ENCODE assay signal across 19 cellular contexts in genomic region chr1:115495111-115495510, GRCh38.
DNase-seq lines count a peak whose midpoint lies in the region; ATAC-seq, FAIRE-seq and TF ChIP-seq lines count a peak whose summit lies in the region.
"Had no signal": no experiment of that assay in that cellular context is flagged by ENCODE, and none has a peak within 500 bp of the region (broad histone marks: within the 10 kb centered on the region; RNA-seq: fewer than 3 reads in every experiment).

No MANE protein-coding gene starts in this region.

- intact Hi-C loops in PC-3 (cut with micrococcal nuclease): loop anchor here (10.0 kb wide), 1 partner anchor 50 kb away; no protein-coding TSS in a partner anchor

- H3K79me1 ChIP-seq in trophoblast cell (ENCODE audit: low read length): peaks cover 8% of the 10 kb centered on the region

- H3K4me3 ChIP-seq in GM23248: no peak overlapping the region
- H3K4me3 ChIP-seq in PC-3 (ENCODE audit: low read length): no peak overlapping the region
- H3K4me3 ChIP-seq in keratinocyte (ENCODE audit: control insufficient read depth in 2 of 3, extremely low read depth in 1 of 3, insufficient read depth in 2 of 3, low read depth in 1 of 3, low read length in 3 of 3): no peak overlapping the region
- H3K4me3 ChIP-seq in trophoblast cell (ENCODE audit: low read depth, low read length): no peak overlapping the region
- H3K4me3 ChIP-seq in H7 (ENCODE audit: insufficient read depth, low read depth, low read length): no peak overlapping the region
- H3K4me3 ChIP-seq: K562 had no signal

- ATAC-seq in PC-3: no peak
- ATAC-seq: K562 had no signal

- no peak overlapping the region for H3K4ac ChIP-seq in trophoblast cell (ENCODE audit: low read depth, low read length)

- TF ChIP-seq CTCF in PC-3 (conservative IDR thresholded peaks at IDR 0.05; ENCODE audit: low read depth, low read length) (no peak), keratinocyte (optimal IDR thresholded peaks at IDR 0.05 in 1 of 3, IDR thresholded peaks at IDR 0.05 in 1 of 3, conservative IDR thresholded peaks at IDR 0.05 in 1 of 3; ENCODE audit: extremely low read depth in 1 of 3, insufficient read depth in 2 of 3, low read length in 3 of 3) (no peak)

- dilution Hi-C loops in keratinocyte (cut with MboI; ENCODE audit: extremely low pct_ligation_motif_present, low sequenced_read_pairs): no loop called here

- in situ Hi-C loops in GM23248 (cut with MboI): no loop called here

- peak overlapping the region; percentile 39 for H3K9ac ChIP-seq in GM23248
- no peak overlapping the region for H3K9ac ChIP-seq in PC-3 (ENCODE audit: low read length)
- H3K9ac ChIP-seq in keratinocyte (ENCODE audit: control insufficient read depth, extremely low read depth, insufficient read depth, low read length): peak overlapping the region; percentile 29
- no peak overlapping the region for H3K9ac ChIP-seq in trophoblast cell (ENCODE audit: low read length)

- H3K4me2 ChIP-seq in GM23248 (ENCODE audit: unreplicated experiment) (peak overlapping the region; percentile 6), PC-3 (ENCODE audit: low read length) (peak overlapping the region; percentile 54), keratinocyte (ENCODE audit: control insufficient read depth, extremely low read depth, insufficient read depth, low read depth, low read length) (peak overlapping the region; percentile 62), trophoblast cell (ENCODE audit: low read length) (no peak overlapping the region)

- no peak overlapping the region for H2AFZ ChIP-seq in GM23248
- 0 out of 2 replicates have a peak overlapping the region, but pooled peaks have one; percentile 1 for H2AFZ ChIP-seq in PC-3 (ENCODE audit: low read length)
- no peak overlapping the region for H2AFZ ChIP-seq in keratinocyte (ENCODE audit: control insufficient read depth, low read length)
- no peak overlapping the region for H2AFZ ChIP-seq in trophoblast cell (ENCODE audit: insufficient read depth, low read length, poor library complexity)

- H2AK5ac ChIP-seq in trophoblast cell (ENCODE audit: low read length): peak overlapping the region; percentile 11

- H3K4me1 ChIP-seq in GM23248 (ENCODE audit: insufficient read depth) (peaks cover 52% of the 10 kb centered on the region), PC-3 (ENCODE audit: insufficient read depth, low read length) (peaks cover 42% of the 10 kb centered on the region), keratinocyte (ENCODE audit: control insufficient read depth, extremely low read depth, insufficient read depth, low read length) (peaks cover 39% of the 10 kb centered on the region), trophoblast cell (ENCODE audit: control insufficient read depth in 1 of 2, insufficient read depth in 2 of 2, low read length in 2 of 2) (peaks cover 10 to 19% of the 10 kb centered on the region in 2 experiments)
- H3K4me1 ChIP-seq: BE2C had no signal

- H2BK120ac ChIP-seq in trophoblast cell (ENCODE audit: insufficient read depth, low read length, poor library complexity): no peak overlapping the region

- H2BK12ac ChIP-seq in trophoblast cell (ENCODE audit: low read length): no peak overlapping the region

- no peak overlapping the region for H2BK5ac ChIP-seq in trophoblast cell (ENCODE audit: low read depth, low read length, poor library complexity)

- H3K27ac ChIP-seq in GM23248: peak overlapping the region; percentile 72
- peak overlapping the region; percentile 79; the same call in 1 of the 2 replicates for H3K27ac ChIP-seq in PC-3 (ENCODE audit: low read length)
- H3K27ac ChIP-seq in keratinocyte (ENCODE audit: control insufficient read depth, insufficient read depth, low read length): peak overlapping the region; percentile 79
- no peak overlapping the region for H3K27ac ChIP-seq in trophoblast cell (ENCODE audit: low read depth, low read length)

- no peaks in the 10 kb centered on the region for H3K36me3 ChIP-seq in GM23248 (ENCODE audit: low read depth)
- no peaks in the 10 kb centered on the region for H3K36me3 ChIP-seq in PC-3 (ENCODE audit: low read depth, low read length)
- no peaks in the 10 kb centered on the region for H3K36me3 ChIP-seq in keratinocyte (ENCODE audit: control insufficient read depth in 2 of 2, extremely low read depth in 1 of 2, insufficient read depth in 2 of 2, low read length in 2 of 2)
- H3K36me3 ChIP-seq in trophoblast cell (ENCODE audit: control insufficient read depth in 1 of 2, insufficient read depth in 2 of 2, low read length in 2 of 2): no peaks in the 10 kb centered on the region
- H3K36me3 ChIP-seq in H7 (replicated peaks; ENCODE audit: control insufficient read depth, insufficient read depth, low read length): no peaks in the 10 kb centered on the region
- H3K36me3 ChIP-seq: BE2C had no signal

- WGBS in GM23248 (ENCODE audit: low coverage in 1 of 2, low lambda C conversion rate in 2 of 2, missing lambda C conversion rate in 2 of 2), 2 experiments: 97% methylated on average over 3 of the region's 3 CpGs
- WGBS in trophoblast cell (ENCODE audit: extremely low coverage, insufficient coverage, insufficient read length): no CpG with 5 or more reads among the region's 3 CpGs

- H3K9me2 ChIP-seq in GM23248 (ENCODE audit: insufficient read depth) (no peaks in the 10 kb centered on the region), PC-3 (replicated peaks; ENCODE audit: low read length) (no peaks in the 10 kb centered on the region)

- H3K23ac ChIP-seq in trophoblast cell (ENCODE audit: low read length): no peak overlapping the region

- FAIRE-seq in keratinocyte (lab: Jason Lieb, UNC): peak; percentile 20
- FAIRE-seq: GM19239, H54, K562 had no signal

- H4K12ac ChIP-seq in trophoblast cell (ENCODE audit: low read depth, low read length): no peak overlapping the region

- no peak overlapping the region for H3K14ac ChIP-seq in trophoblast cell (ENCODE audit: low read length)

- H4K8ac ChIP-seq in trophoblast cell (ENCODE audit: low read depth, low read length): no peak overlapping the region

- no peaks in the 10 kb centered on the region for H3K27me3 ChIP-seq in GM23248 (replicated peaks; ENCODE audit: insufficient read depth)
- no peaks in the 10 kb centered on the region for H3K27me3 ChIP-seq in PC-3 (ENCODE audit: low read length)
- H3K27me3 ChIP-seq in keratinocyte (ENCODE audit: control insufficient read depth, extremely low read depth, insufficient read depth, low read length): no peaks in the 10 kb centered on the region
- H3K27me3 ChIP-seq in trophoblast cell (ENCODE audit: insufficient read depth, low read length): no peaks in the 10 kb centered on the region
- no peaks in the 10 kb centered on the region for H3K27me3 ChIP-seq in H7 (ENCODE audit: control insufficient read depth, insufficient read depth, low read length)
- H3K27me3 ChIP-seq: BE2C had no signal

- no peak overlapping the region for H4K91ac ChIP-seq in trophoblast cell (ENCODE audit: low read depth, low read length)

- no peaks in the 10 kb centered on the region for H4K20me1 ChIP-seq in GM23248 (ENCODE audit: insufficient read depth)
- H4K20me1 ChIP-seq in PC-3 (ENCODE audit: low read length): no peaks in the 10 kb centered on the region
- no peaks in the 10 kb centered on the region for H4K20me1 ChIP-seq in keratinocyte (ENCODE audit: control insufficient read depth, extremely low read depth, insufficient read depth, low read length)

- POLR2A ChIA-PET in PC-3 (lab: Charles Lee; ENCODE audit: unreplicated experiment): no interaction called here

- H3K9me3 ChIP-seq in GM23248 (ENCODE audit: low read depth) (no peaks in the 10 kb centered on the region), PC-3 (ENCODE audit: low read length) (no peaks in the 10 kb centered on the region), keratinocyte (ENCODE audit: control insufficient read depth, low read depth, low read length) (no peaks in the 10 kb centered on the region), trophoblast cell (ENCODE audit: insufficient read depth, low read depth, low read length) (no peaks in the 10 kb centered on the region)
- H3K9me3 ChIP-seq: BE2C had no signal

- H3K18ac ChIP-seq in trophoblast cell (ENCODE audit: low read length): no peak overlapping the region

- no peaks in the 10 kb centered on the region for H3K9me1 ChIP-seq in keratinocyte (ENCODE audit: control insufficient read depth, extremely low read depth, insufficient read depth, low read length)

- peaks cover 16% of the 10 kb centered on the region; the same call in 1 of the 2 replicates for H3F3A ChIP-seq in GM23248 (ENCODE audit: insufficient read depth)
- H3F3A ChIP-seq in PC-3 (ENCODE audit: low read length, unreplicated experiment): no peaks in the 10 kb centered on the region

- DNase-seq in GM23248: no peak
- no peak for DNase-seq in PC-3
- DNase-seq in keratinocyte (ENCODE audit: low read depth, low spot score): no peak
- no peak for DNase-seq in trophoblast cell
- DNase-seq in EL: no peak
- DNase-seq in H7: no peak
- no peak for DNase-seq in globus pallidus (ENCODE audit: low spot score)
- DNase-seq in NCI-H2227 treated with DMSO at 0.1 percent for 48 hours (lab: John Stamatoyannopoulos, UW): no peak
- DNase-seq: BE2C, NCI-H1092 treated with DMSO at 0.1 percent for 48 hours, NCI-H1436 treated with DMSO at 0.1 percent for 48 hours, NCI-H2029, NCI-H2171, NCI-H524 treated with DMSO at 0.1 percent for 48 hours, NCI-H82, Right ventricle myocardium superior had no signal

- CTCF ChIA-PET in PC-3 (lab: Charles Lee): no interaction called here

- no peaks in the 10 kb centered on the region for H3K79me2 ChIP-seq in GM23248 (ENCODE audit: insufficient read depth)
- no peaks in the 10 kb centered on the region for H3K79me2 ChIP-seq in PC-3 (ENCODE audit: low read length)
- no peaks in the 10 kb centered on the region for H3K79me2 ChIP-seq in keratinocyte (ENCODE audit: control insufficient read depth, insufficient read depth, low read length)
- no peaks in the 10 kb centered on the region for H3K79me2 ChIP-seq in trophoblast cell (ENCODE audit: control insufficient read depth, insufficient read depth, low read length, poor library complexity)

- TSS peak; percentile 95 for BruUV-seq in PC-3 (replicated peaks; lab: Mats Ljungman, UMichigan)

Comparison
In these comparisons a context has a peak if more than half of its experiments do, and no peak if none do; other contexts are left out.
1. H3K9ac ChIP-seq: peak in GM23248 (single experiment) and keratinocyte (single experiment); none in PC-3 (single experiment) and trophoblast cell (single experiment).